19 cellular contexts compared by ENCODE assay signal in genomic region chr12:102542816-102543448, GRCh38.
"Had no signal": no experiment of that assay in that cellular context is flagged by ENCODE, and none has a peak within 500 bp of the region (broad histone marks: within the 10 kb centered on the region; RNA-seq: fewer than 3 reads in every experiment).

No MANE protein-coding gene starts in this region.

- H3K4me3 ChIP-seq: esophagus muscularis mucosa, mucosa of descending colon, tibial artery had no signal

- H3K27ac ChIP-seq: esophagus muscularis mucosa, parathyroid adenoma, tibial artery had no signal

- H3K9ac ChIP-seq: parathyroid adenoma had no signal

- H3K9me3 ChIP-seq: esophagus muscularis mucosa, mucosa of descending colon, tibial artery had no signal

- H3K36me3 ChIP-seq: esophagus muscularis mucosa, tibial artery had no signal

- ATAC-seq: mucosa of descending colon; naive thymus-derived CD8-positive, alpha-beta T cell had no signal

- H3K4me1 Mint-ChIP-seq: activated B cell treated with CpG ODN at 0.5 μM for 24 hours; naive thymus-derived CD8-positive, alpha-beta T cell had no signal

- H3K9me3 Mint-ChIP-seq: activated B cell treated with CpG ODN at 0.5 μM for 24 hours; activated CD4-positive, alpha-beta memory T cell treated with anti-CD3 and anti-CD28 coated beads for 36 hours; naive thymus-derived CD8-positive, alpha-beta T cell; T-helper 2 cell treated with Interferon-gamma antibody and Interleukin-4, amounts not matched to agents 5 μg/mL and 100 μg/mL, for 36 hours had no signal

- H3K27ac Mint-ChIP-seq: activated B cell treated with CpG ODN at 0.5 μM for 24 hours; activated CD4-positive, alpha-beta memory T cell treated with anti-CD3 and anti-CD28 coated beads for 36 hours; activated naive CD8-positive, alpha-beta T cell; naive thymus-derived CD8-positive, alpha-beta T cell; T-helper 2 cell treated with Interferon-gamma antibody and Interleukin-4, amounts not matched to agents 5 μg/mL and 100 μg/mL, for 36 hours had no signal

- H3K4me3 Mint-ChIP-seq: activated B cell treated with CpG ODN at 0.5 μM for 24 hours; activated CD4-positive, alpha-beta memory T cell treated with anti-CD3 and anti-CD28 coated beads for 36 hours; activated naive CD8-positive, alpha-beta T cell; naive thymus-derived CD8-positive, alpha-beta T cell; T-helper 2 cell treated with Interferon-gamma antibody and Interleukin-4, amounts not matched to agents 5 μg/mL and 100 μg/mL, for 36 hours had no signal

- H3K27me3 ChIP-seq: esophagus muscularis mucosa, tibial artery had no signal

- H3K36me3 Mint-ChIP-seq: activated CD4-positive, alpha-beta memory T cell treated with anti-CD3 and anti-CD28 coated beads for 36 hours; activated naive CD8-positive, alpha-beta T cell; naive thymus-derived CD8-positive, alpha-beta T cell had no signal

- H3K4me1 ChIP-seq: esophagus muscularis mucosa, parathyroid adenoma, tibial artery had no signal

- DNase-seq: activated B cell treated with CpG ODN at 0.5 μM for 24 hours; activated CD4-positive, alpha-beta memory T cell treated with anti-CD3 and anti-CD28 coated beads for 36 hours; activated CD4-positive, alpha-beta T cell treated with anti-CD3 and anti-CD28 coated beads for 4 hours; activated T-cell treated with anti-CD3 and anti-CD28 coated beads for 4 hours; effector memory CD4-positive, alpha-beta T cell; hippocampal formation; kidney; mesenchymal stem cell; mucosa of descending colon; naive thymus-derived CD8-positive, alpha-beta T cell; stimulated activated CD4-positive, alpha-beta T cell treated with anti-CD3 and anti-CD28 coated beads, Interleukin-12 subunit alpha, Interleukin-12 subunit beta, amount 100 ng/mL, for 4 hours; stimulated activated CD4-positive, alpha-beta T cell treated with anti-CD3 and anti-CD28 coated beads, Interleukin-1b, Interleukin-23, amount 100 ng/mL, for 48 hours; stimulated activated CD8-positive, alpha-beta memory T cell treated with anti-CD3 and anti-CD28 coated beads, Interleukin-4, amount 100 ng/mL, for 48 hours; stimulated activated naive CD4-positive, alpha-beta T cell treated with Interleukin-2 at 50 U/mL for 16 hours; tibial artery had no signal
